23 cellular contexts compared by ENCODE assay signal in genomic region chr3:158505117-158505516, GRCh38.
A peak's percentile ranks its signal among the peaks of the same experiment; 100 is the strongest.
DNase-seq lines count a peak whose midpoint lies in the region; ATAC-seq and TF ChIP-seq lines count a peak whose summit lies in the region.
"Had no signal": no experiment of that assay in that cellular context is flagged by ENCODE, and none has a peak within 500 bp of the region (broad histone marks: within the 10 kb centered on the region; RNA-seq: fewer than 3 reads in every experiment).

No MANE protein-coding gene starts in this region.

- no peak overlapping the region for H3K27ac Mint-ChIP-seq in natural killer cell
- H3K27ac Mint-ChIP-seq: CD14-positive monocyte; CD4-positive, alpha-beta memory T cell; CD4-positive, CD25-positive, alpha-beta regulatory T cell; CD8-positive, alpha-beta memory T cell had no signal

- H3K27ac ChIP-seq in WERI-Rb-1 = no peak overlapping the region
- H3K27ac ChIP-seq: BLaER1 had no signal

- H3K36me3 Mint-ChIP-seq in natural killer cell = peaks cover 6% of the 10 kb centered on the region

- H3K4me1 Mint-ChIP-seq in natural killer cell = peaks cover 6 to 7% of the 10 kb centered on the region in 2 donors
- H3K4me1 Mint-ChIP-seq: CD14-positive monocyte had no signal

- H3K27me3 ChIP-seq in WERI-Rb-1 (ENCODE audit: insufficient read depth, low read depth, severe bottlenecking) = no peaks in the 10 kb centered on the region
- H3K27me3 ChIP-seq: BE2C, BLaER1 had no signal

- TF ChIP-seq CTCF in WERI-Rb-1 (IDR thresholded peaks at IDR 0.05; ENCODE audit: low read depth, low read length) (no peak), natural killer cell (IDR thresholded peaks at IDR 0.05) (no peak)

- no peak overlapping the region for H3K4me3 ChIP-seq in WERI-Rb-1 (ENCODE audit: low read depth, low read length)
- H3K4me3 ChIP-seq: BLaER1, GM12878 had no signal

- intact Hi-C loops in Right ventricle myocardium superior (cut with DNase I) = no loop called here
- intact Hi-C loops in cardiac septum (cut with DNase I) = no loop called here
- intact Hi-C loops in natural killer cell (cut with micrococcal nuclease) = no loop called here

- DNase-seq in Right ventricle myocardium superior (no peak), cardiac septum (ENCODE audit: low spot score) (no peak), WERI-Rb-1 (peak; percentile 10), putamen (ENCODE audit: low spot score) (peak; percentile 3), natural killer cell (no peak)
- DNase-seq: 8988T; ACHN; BE2C; C1 segment of cervical spinal cord; CD4-positive, alpha-beta memory T cell; CD4-positive, CD25-positive, alpha-beta regulatory T cell; CD8-positive, alpha-beta memory T cell; COR-L47; DMS 273 treated with DMSO at 0.1 percent for 48 hours; DMS153; DMS53; DMS79; DND-41; EL; GDM1 had no signal

- peaks cover 7 to 8% of the 10 kb centered on the region in 2 donors for H3K9me3 Mint-ChIP-seq in natural killer cell

- ATAC-seq in Right ventricle myocardium superior (ENCODE audit: poor library complexity) (peak; percentile 55), natural killer cell (no peak)
- ATAC-seq: GM12878 had no signal

- no peaks in the 10 kb centered on the region for H3K36me3 ChIP-seq in WERI-Rb-1
- H3K36me3 ChIP-seq: BLaER1 had no signal

- H3K27me3 Mint-ChIP-seq in natural killer cell (ENCODE audit: low read depth in 2 of 2) = no peaks in the 10 kb centered on the region
- H3K27me3 Mint-ChIP-seq: CD4-positive, alpha-beta memory T cell; CD4-positive, CD25-positive, alpha-beta regulatory T cell; CD8-positive, alpha-beta memory T cell had no signal

- no peaks in the 10 kb centered on the region for H3K9me3 ChIP-seq in WERI-Rb-1 (ENCODE audit: severe bottlenecking)
- H3K9me3 ChIP-seq: BE2C, BLaER1 had no signal

- H3K4me3 Mint-ChIP-seq in natural killer cell = no peak overlapping the region
- H3K4me3 Mint-ChIP-seq: CD14-positive monocyte; CD4-positive, alpha-beta memory T cell; CD4-positive, CD25-positive, alpha-beta regulatory T cell; CD8-positive, alpha-beta memory T cell had no signal

Comparison
In these comparisons a context has a peak if more than half of its experiments do, and no peak if none do; other contexts are left out.
1. DNase-seq: peak in WERI-Rb-1 (single experiment) and putamen (single experiment); none in Right ventricle myocardium superior (single experiment), cardiac septum (single experiment) and natural killer cell (single experiment).